In genomic region chr12:39931857-39932256, GRCh38 we compare ENCODE assay signal across 14 cellular contexts.
"Had no signal": no experiment of that assay in that cellular context is flagged by ENCODE, and none has a peak within 500 bp of the region (broad histone marks: within the 10 kb centered on the region; RNA-seq: fewer than 3 reads in every experiment).

No MANE protein-coding gene starts in this region.

- H3K36me3 ChIP-seq: left ventricle myocardium inferior, stomach had no signal

- DNase-seq: activated CD4-positive, alpha-beta T cell treated with anti-CD3 and anti-CD28 coated beads for 4 hours; activated CD8-positive, alpha-beta memory T cell treated with anti-CD3 and anti-CD28 coated beads, Interleukin-2, amount 50 U/mL, for 48 hours; activated CD8-positive, alpha-beta T cell treated with anti-CD3 and anti-CD28 coated beads for 36 hours; effector memory CD8-positive, alpha-beta T cell; foreskin keratinocyte; islet precursor cell; left ventricle myocardium inferior; mesendoderm; occipital lobe; stimulated activated CD4-positive, alpha-beta T cell treated with anti-CD3 and anti-CD28 coated beads, Interleukin-15, amount 100 ng/mL, for 24 hours; stimulated activated CD4-positive, alpha-beta T cell treated with anti-CD3 and anti-CD28 coated beads, Interleukin-4, amount 100 ng/mL, for 4 hours; stomach; T-helper 1 cell had no signal

- ATAC-seq: activated CD8-positive, alpha-beta T cell treated with anti-CD3 and anti-CD28 coated beads for 36 hours; effector memory CD8-positive, alpha-beta T cell; foreskin keratinocyte had no signal

- H3K4me1 ChIP-seq: foreskin keratinocyte, left ventricle myocardium inferior had no signal

- H3K9me3 ChIP-seq: left ventricle myocardium inferior, stomach had no signal

- H3K27me3 ChIP-seq: foreskin keratinocyte, stomach had no signal

- H3K4me3 ChIP-seq: left ventricle myocardium inferior, stomach had no signal

- H3K27ac ChIP-seq: epithelial cell of prostate, foreskin keratinocyte, left ventricle myocardium inferior, stomach had no signal
